ENCODE assay signal across 15 cellular contexts in genomic region chr13:48398450-48399095, GRCh38. TPM values are rescaled to one million over a fixed set of nuclear protein-coding genes. Genes with fewer than 3 reads are reported as not detected.
DNase-seq lines count a peak whose midpoint lies in the region; ATAC-seq, FAIRE-seq and TF ChIP-seq lines count a peak whose summit lies in the region.
"Had no signal": no experiment of that assay in that cellular context is flagged by ENCODE, and none has a peak within 500 bp of the region (broad histone marks: within the 10 kb centered on the region; RNA-seq: fewer than 3 reads in every experiment).

No MANE protein-coding gene starts in this region.

- H3K4me3 Mint-ChIP-seq in mesothelial cell of epicardium = no peak overlapping the region

- CTCF ChIA-PET in A549 (lab: Yijun Ruan, JAX) = no interaction called here

- no peak for TF ChIP-seq RAD21 in A549 (conservative IDR thresholded peaks at IDR 0.05 in 1 of 2, IDR thresholded peaks at IDR 0.05 in 1 of 2)

- H3K4me2 ChIP-seq in A549 = peak overlapping the region; percentile 50

- peak overlapping the region; percentile 95 for H3K27ac Mint-ChIP-seq in mesothelial cell of epicardium

- no peak for TF ChIP-seq CTCF in A549 (IDR thresholded peaks at IDR 0.05)
- TF ChIP-seq CTCF in mesothelial cell of epicardium (IDR thresholded peaks at IDR 0.05; ENCODE audit: unreplicated experiment) = no peak
- TF ChIP-seq CTCF in tibial nerve (IDR thresholded peaks at IDR 0.05) = no peak

- POLR2A ChIA-PET in A549 (lab: Yijun Ruan, JAX) = no interaction called here

- FAIRE-seq in A549 (lab: Jason Lieb, UNC) = no peak
- FAIRE-seq: GM12878 had no signal

- peaks cover 32% of the 10 kb centered on the region for H3K36me3 Mint-ChIP-seq in mesothelial cell of epicardium

- no peak for ATAC-seq in A549
- ATAC-seq in HG03571 (IDR thresholded peaks at IDR 0.05; ENCODE audit: unreplicated experiment) = no peak
- ATAC-seq: GM12878 had no signal

- TF ChIP-seq POLR2A in A549 (IDR thresholded peaks at IDR 0.05; ENCODE audit: low read length) (no peak), tibial nerve (IDR thresholded peaks at IDR 0.05) (no peak)

- TF ChIP-seq EP300 in A549 (IDR thresholded peaks at IDR 0.05) (no peak), tibial nerve (IDR thresholded peaks at IDR 0.05) (no peak)

- H3K9me3 ChIP-seq in A549 = peaks cover 7% of the 10 kb centered on the region; the same call in 2 of the 3 replicates
- H3K9me3 ChIP-seq in KOPT-K1 (ENCODE audit: insufficient read depth, low read length, poor library complexity, severe bottlenecking) = peaks cover 27% of the 10 kb centered on the region
- H3K9me3 ChIP-seq in effector memory CD4-positive, alpha-beta T cell (ENCODE audit: control insufficient read depth, low read length) = no peaks in the 10 kb centered on the region
- H3K9me3 ChIP-seq in tibial nerve = peaks cover 0 to 4% (median 0%) of the 10 kb centered on the region in 4 donors

- H3K4me1 Mint-ChIP-seq in mesothelial cell of epicardium = peaks cover 53% of the 10 kb centered on the region

- H3K9me3 Mint-ChIP-seq in mesothelial cell of epicardium = peaks cover 18% of the 10 kb centered on the region

- peaks cover 39% of the 10 kb centered on the region for H3K4me1 ChIP-seq in A549
- H3K4me1 ChIP-seq in effector memory CD4-positive, alpha-beta T cell (ENCODE audit: control insufficient read depth, insufficient read depth, low read length, poor library complexity, severe bottlenecking) = peaks cover 13% of the 10 kb centered on the region
- H3K4me1 ChIP-seq in tibial nerve = peaks cover 4 to 53% (median 27%) of the 10 kb centered on the region in 4 donors

- H3K36me3 ChIP-seq in KOPT-K1 (ENCODE audit: insufficient read depth, low read length) (peaks cover 43% of the 10 kb centered on the region), tibial nerve (peaks cover 0 to 14% (median 0%) of the 10 kb centered on the region in 3 donors)
- H3K36me3 ChIP-seq in effector memory CD4-positive, alpha-beta T cell (ENCODE audit: control insufficient read depth, insufficient read depth, low read length) = peaks cover under 1% of the 10 kb centered on the region
- H3K36me3 ChIP-seq: transverse colon had no signal

- H3K27ac ChIP-seq in A549 (no peak overlapping the region), KOPT-K1 (ENCODE audit: low read depth, low read length, poor library complexity, severe bottlenecking) (peak overlapping the region; percentile 91), tibial nerve (peak overlapping the region in 2 of 4 donors; percentile 8 to 77)
- H3K27ac ChIP-seq in effector memory CD4-positive, alpha-beta T cell (ENCODE audit: insufficient read depth, low read length, poor library complexity, severe bottlenecking) = peak overlapping the region; percentile 1
- H3K27ac ChIP-seq: transverse colon had no signal

- no peak overlapping the region for H3K4me3 ChIP-seq in A549
- H3K4me3 ChIP-seq in effector memory CD4-positive, alpha-beta T cell (ENCODE audit: insufficient read depth, low read depth, low read length, poor library complexity, severe bottlenecking) = no peak overlapping the region
- no peak overlapping the region for H3K4me3 ChIP-seq in tibial nerve
- H3K4me3 ChIP-seq: GM12878, transverse colon had no signal

- no peaks in the 10 kb centered on the region for H3K27me3 Mint-ChIP-seq in mesothelial cell of epicardium (ENCODE audit: low read depth)

- no peak for DNase-seq in A549 (ENCODE audit: low read depth in 1 of 2, low spot score in 1 of 2)
- DNase-seq in effector memory CD4-positive, alpha-beta T cell = no peak
- DNase-seq in mesothelial cell of epicardium (ENCODE audit: low spot score in 2 of 2, unreplicated experiment in 2 of 2) = no peak
- no peak for DNase-seq in tibial nerve (ENCODE audit: low spot score in 2 of 2)
- DNase-seq in NCI-H748 treated with DMSO at 0.1 percent for 48 hours (lab: John Stamatoyannopoulos, UW) = no peak
- DNase-seq in cerebellar cortex (ENCODE audit: low spot score) = no peak
- DNase-seq: Kasumi-1; NCI-H2081; nucleus accumbens; stimulated activated CD4-positive, alpha-beta T cell treated with anti-CD3 and anti-CD28 coated beads, Interleukin-12 subunit alpha, Interleukin-12 subunit beta, amount 100 ng/mL, for 4 hours; SW 1271; transverse colon had no signal

- H3K27me3 ChIP-seq in effector memory CD4-positive, alpha-beta T cell (replicated peaks; ENCODE audit: control insufficient read depth, insufficient read depth, low read length, poor library complexity, severe bottlenecking) = no peaks in the 10 kb centered on the region
- H3K27me3 ChIP-seq in tibial nerve = no peaks in the 10 kb centered on the region
- H3K27me3 ChIP-seq: transverse colon had no signal

TF ChIP-seq in A549, 52 proteins besides CTCF, POLR2A, EP300 and RAD21:
- no peak for TF ChIP-seq HOXB13 (CRISPR knock-in tag; IDR thresholded peaks at IDR 0.05; ENCODE audit: low read depth)
- TF ChIP-seq NFE2L2 (conservative IDR thresholded peaks at IDR 0.05; ENCODE audit: low read length) = no peak
- TF ChIP-seq, protein P1, sequence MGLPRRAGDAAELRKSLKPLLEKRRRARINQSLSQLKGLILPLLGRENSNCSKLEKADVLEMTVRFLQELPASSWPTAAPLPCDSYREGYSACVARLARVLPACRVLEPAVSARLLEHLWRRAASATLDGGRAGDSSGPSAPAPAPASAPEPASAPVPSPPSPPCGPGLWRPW (IDR thresholded peaks at IDR 0.05) = no peak
- no peak for TF ChIP-seq ZSCAN20 (CRISPR knock-in tag; IDR thresholded peaks at IDR 0.05)
- no peak for TF ChIP-seq CEBPB (IDR thresholded peaks at IDR 0.05)
- TF ChIP-seq FOSL2 (IDR thresholded peaks at IDR 0.05) = no peak
- no peak for TF ChIP-seq FOSL2 (CRISPR knock-in tag; IDR thresholded peaks at IDR 0.05)
- no peak for TF ChIP-seq PHF8 (IDR thresholded peaks at IDR 0.05; ENCODE audit: borderline replicate concordance, low read depth)
- no peak for TF ChIP-seq EHMT2 (IDR thresholded peaks at IDR 0.05; ENCODE audit: low read depth)
- TF ChIP-seq BHLHE40 (IDR thresholded peaks at IDR 0.05; ENCODE audit: low read depth, low read length) = no peak
- TF ChIP-seq TFCP2L1 (CRISPR knock-in tag; IDR thresholded peaks at IDR 0.05) = no peak
- TF ChIP-seq, protein P2, sequence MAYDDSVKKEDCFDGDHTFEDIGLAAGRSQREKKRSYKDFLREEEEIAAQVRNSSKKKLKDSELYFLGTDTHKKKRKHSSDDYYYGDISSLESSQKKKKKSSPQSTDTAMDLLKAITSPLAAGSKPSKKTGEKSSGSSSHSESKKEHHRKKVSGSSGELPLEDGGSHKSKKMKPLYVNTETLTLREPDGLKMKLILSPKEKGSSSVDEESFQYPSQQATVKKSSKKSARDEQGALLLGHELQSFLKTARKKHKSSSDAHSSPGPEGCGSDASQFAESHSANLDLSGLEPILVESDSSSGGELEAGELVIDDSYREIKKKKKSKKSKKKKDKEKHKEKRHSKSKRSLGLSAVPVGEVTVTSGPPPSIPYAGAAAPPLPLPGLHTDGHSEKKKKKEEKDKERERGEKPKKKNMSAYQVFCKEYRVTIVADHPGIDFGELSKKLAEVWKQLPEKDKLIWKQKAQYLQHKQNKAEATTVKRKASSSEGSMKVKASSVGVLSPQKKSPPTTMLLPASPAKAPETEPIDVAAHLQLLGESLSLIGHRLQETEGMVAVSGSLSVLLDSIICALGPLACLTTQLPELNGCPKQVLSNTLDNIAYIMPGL (CRISPR knock-in tag; IDR thresholded peaks at IDR 0.05; ENCODE audit: borderline replicate concordance) = no peak
- no peak for TF ChIP-seq ATOH8 (CRISPR knock-in tag; IDR thresholded peaks at IDR 0.05; ENCODE audit: low read depth)
- no peak for TF ChIP-seq MAZ (IDR thresholded peaks at IDR 0.05; ENCODE audit: borderline replicate concordance, low read depth, low read length)
- TF ChIP-seq, protein P3, sequence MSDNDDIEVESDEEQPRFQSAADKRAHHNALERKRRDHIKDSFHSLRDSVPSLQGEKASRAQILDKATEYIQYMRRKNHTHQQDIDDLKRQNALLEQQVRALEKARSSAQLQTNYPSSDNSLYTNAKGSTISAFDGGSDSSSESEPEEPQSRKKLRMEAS (IDR thresholded peaks at IDR 0.05) = no peak
- no peak for TF ChIP-seq KDM1A (IDR thresholded peaks at IDR 0.05; ENCODE audit: low read depth)

RNA-seq across cellular contexts. Expression of gene LPAR6, which starts 14.3 kb away (rescaled TPM):
- 4.9 and 6.0 TPM in 2 replicates for polyA plus RNA-seq in A549 (2011; rRNA removed)
- polyA plus RNA-seq in A549 (2012; cell fraction: cytosol; rRNA removed) = 0.69 and 0.75 TPM in 2 replicates
- polyA plus RNA-seq in A549 (2012; cell fraction: nucleus; rRNA removed) = 0.32 and 0.49 TPM in 2 replicates
- 1.3 to 2.5 TPM (median 2.0 TPM) in 3 replicates for polyA plus RNA-seq in A549 (2017; fragmentation: RNase III; extraction: RNeasy Plus Mini Kit Qiagen cat#74134 plus additional on column Dnase treatment)
- 0.58 and 1.7 TPM in 2 replicates for polyA minus RNA-seq in A549 (2011; rRNA and poly(A)+ RNA removed)
- total RNA-seq in mesothelial cell of epicardium = 19.4 to 21.7 TPM (median 21.1 TPM) in 3 replicates
- total RNA-seq in tibial nerve = 10 to 100 TPM; 19.9 to 28.6 (median 23.6) TPM

Comparison
In these comparisons a context has a peak if more than half of its experiments do, and no peak if none do; other contexts are left out.
1. H3K27ac ChIP-seq: peak in KOPT-K1 (single experiment) and effector memory CD4-positive, alpha-beta T cell (single experiment); none in A549 (0 of 2).